1 cellular context compared by ENCODE assay signal in the genomic region with DNA sequence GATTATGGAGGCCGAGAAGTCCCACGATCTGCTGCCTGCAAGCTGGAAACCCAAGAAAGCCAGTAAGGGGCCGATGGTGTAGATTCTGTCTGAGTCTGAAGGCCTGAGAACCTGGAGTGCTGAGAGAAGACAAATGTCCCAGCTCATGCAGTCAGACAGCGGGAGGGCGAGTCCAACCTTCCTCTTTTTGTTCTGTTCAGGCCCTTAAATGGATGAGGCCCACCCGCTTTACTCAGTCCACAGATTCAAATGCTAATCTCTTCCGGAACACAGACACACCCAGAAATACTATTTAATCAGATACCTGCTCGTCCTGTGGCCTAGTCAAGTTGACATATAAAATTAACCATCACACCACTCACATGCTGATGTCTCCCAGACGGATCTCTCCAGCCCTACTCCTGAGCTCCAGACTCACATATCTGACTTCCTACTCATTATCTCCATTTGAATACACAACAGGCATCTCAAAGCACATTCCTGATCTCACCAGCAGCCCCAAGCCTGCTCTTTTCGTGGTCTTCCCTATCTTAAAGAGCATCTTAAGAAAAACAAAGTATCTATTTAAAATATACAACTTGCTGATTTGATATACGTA.
TF ChIP-seq lines count a peak whose summit lies in the region.

No MANE protein-coding gene starts in this region.

TF ChIP-seq in K562, 482 proteins besides CTCF, POLR2A, EP300 and RAD21:
- TF ChIP-seq ESRRA (IDR thresholded peaks at IDR 0.05; ENCODE audit: borderline replicate concordance, low read depth) = no peak
- peak; percentile 36; the same call in 1 of the 2 replicates for TF ChIP-seq CEBPB (tag; IDR thresholded peaks at IDR 0.05)
- TF ChIP-seq, protein P1, sequence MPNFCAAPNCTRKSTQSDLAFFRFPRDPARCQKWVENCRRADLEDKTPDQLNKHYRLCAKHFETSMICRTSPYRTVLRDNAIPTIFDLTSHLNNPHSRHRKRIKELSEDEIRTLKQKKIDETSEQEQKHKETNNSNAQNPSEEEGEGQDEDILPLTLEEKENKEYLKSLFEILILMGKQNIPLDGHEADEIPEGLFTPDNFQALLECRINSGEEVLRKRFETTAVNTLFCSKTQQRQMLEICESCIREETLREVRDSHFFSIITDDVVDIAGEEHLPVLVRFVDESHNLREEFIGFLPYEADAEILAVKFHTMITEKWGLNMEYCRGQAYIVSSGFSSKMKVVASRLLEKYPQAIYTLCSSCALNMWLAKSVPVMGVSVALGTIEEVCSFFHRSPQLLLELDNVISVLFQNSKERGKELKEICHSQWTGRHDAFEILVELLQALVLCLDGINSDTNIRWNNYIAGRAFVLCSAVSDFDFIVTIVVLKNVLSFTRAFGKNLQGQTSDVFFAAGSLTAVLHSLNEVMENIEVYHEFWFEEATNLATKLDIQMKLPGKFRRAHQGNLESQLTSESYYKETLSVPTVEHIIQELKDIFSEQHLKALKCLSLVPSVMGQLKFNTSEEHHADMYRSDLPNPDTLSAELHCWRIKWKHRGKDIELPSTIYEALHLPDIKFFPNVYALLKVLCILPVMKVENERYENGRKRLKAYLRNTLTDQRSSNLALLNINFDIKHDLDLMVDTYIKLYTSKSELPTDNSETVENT (CRISPR knock-in tag; IDR thresholded peaks at IDR 0.05) = no peak
- no peak for TF ChIP-seq BACH1 (tag; IDR thresholded peaks at IDR 0.05)
- TF ChIP-seq, protein P2, sequence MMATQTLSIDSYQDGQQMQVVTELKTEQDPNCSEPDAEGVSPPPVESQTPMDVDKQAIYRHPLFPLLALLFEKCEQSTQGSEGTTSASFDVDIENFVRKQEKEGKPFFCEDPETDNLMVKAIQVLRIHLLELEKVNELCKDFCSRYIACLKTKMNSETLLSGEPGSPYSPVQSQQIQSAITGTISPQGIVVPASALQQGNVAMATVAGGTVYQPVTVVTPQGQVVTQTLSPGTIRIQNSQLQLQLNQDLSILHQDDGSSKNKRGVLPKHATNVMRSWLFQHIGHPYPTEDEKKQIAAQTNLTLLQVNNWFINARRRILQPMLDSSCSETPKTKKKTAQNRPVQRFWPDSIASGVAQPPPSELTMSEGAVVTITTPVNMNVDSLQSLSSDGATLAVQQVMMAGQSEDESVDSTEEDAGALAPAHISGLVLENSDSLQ (IDR thresholded peaks at IDR 0.05) = no peak
- TF ChIP-seq, protein P3, sequence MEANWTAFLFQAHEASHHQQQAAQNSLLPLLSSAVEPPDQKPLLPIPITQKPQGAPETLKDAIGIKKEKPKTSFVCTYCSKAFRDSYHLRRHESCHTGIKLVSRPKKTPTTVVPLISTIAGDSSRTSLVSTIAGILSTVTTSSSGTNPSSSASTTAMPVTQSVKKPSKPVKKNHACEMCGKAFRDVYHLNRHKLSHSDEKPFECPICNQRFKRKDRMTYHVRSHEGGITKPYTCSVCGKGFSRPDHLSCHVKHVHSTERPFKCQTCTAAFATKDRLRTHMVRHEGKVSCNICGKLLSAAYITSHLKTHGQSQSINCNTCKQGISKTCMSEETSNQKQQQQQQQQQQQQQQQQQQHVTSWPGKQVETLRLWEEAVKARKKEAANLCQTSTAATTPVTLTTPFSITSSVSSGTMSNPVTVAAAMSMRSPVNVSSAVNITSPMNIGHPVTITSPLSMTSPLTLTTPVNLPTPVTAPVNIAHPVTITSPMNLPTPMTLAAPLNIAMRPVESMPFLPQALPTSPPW (CRISPR knock-in tag; IDR thresholded peaks at IDR 0.05) = no peak
- TF ChIP-seq ZNF23 (CRISPR knock-in tag; IDR thresholded peaks at IDR 0.05) = no peak
- peak; percentile 2; the same call in 1 of the 2 replicates for TF ChIP-seq SPI1 (IDR thresholded peaks at IDR 0.05; ENCODE audit: borderline replicate concordance, low read depth, low read length)
- TF ChIP-seq RAD51 (IDR thresholded peaks at IDR 0.05; ENCODE audit: borderline replicate concordance, low read depth) = no peak
- TF ChIP-seq, protein P4, sequence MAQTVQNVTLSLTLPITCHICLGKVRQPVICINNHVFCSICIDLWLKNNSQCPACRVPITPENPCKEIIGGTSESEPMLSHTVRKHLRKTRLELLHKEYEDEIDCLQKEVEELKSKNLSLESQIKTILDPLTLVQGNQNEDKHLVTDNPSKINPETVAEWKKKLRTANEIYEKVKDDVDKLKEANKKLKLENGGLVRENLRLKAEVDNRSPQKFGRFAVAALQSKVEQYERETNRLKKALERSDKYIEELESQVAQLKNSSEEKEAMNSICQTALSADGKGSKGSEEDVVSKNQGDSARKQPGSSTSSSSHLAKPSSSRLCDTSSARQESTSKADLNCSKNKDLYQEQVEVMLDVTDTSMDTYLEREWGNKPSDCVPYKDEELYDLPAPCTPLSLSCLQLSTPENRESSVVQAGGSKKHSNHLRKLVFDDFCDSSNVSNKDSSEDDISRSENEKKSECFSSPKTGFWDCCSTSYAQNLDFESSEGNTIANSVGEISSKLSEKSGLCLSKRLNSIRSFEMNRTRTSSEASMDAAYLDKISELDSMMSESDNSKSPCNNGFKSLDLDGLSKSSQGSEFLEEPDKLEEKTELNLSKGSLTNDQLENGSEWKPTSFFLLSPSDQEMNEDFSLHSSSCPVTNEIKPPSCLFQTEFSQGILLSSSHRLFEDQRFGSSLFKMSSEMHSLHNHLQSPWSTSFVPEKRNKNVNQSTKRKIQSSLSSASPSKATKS (CRISPR knock-in tag; IDR thresholded peaks at IDR 0.05) = no peak
- TF ChIP-seq DDX20 (tag; IDR thresholded peaks at IDR 0.05; ENCODE audit: low read depth) = no peak
- peak; percentile 7; the same call in 1 of the 2 replicates for TF ChIP-seq TEAD4 (IDR thresholded peaks at IDR 0.05; ENCODE audit: low read length)
- TF ChIP-seq TEAD4 (CRISPR knock-in tag; IDR thresholded peaks at IDR 0.05; ENCODE audit: borderline replicate concordance) = no peak
- no peak for TF ChIP-seq GABPB2 (CRISPR knock-in tag; conservative IDR thresholded peaks at IDR 0.05)
- TF ChIP-seq DACH1 (IDR thresholded peaks at IDR 0.05; ENCODE audit: partially characterized antibody) = no peak
- no peak for TF ChIP-seq NRF1 (conservative IDR thresholded peaks at IDR 0.05 in 1 of 2, IDR thresholded peaks at IDR 0.05 in 1 of 2)
- TF ChIP-seq ZNF766 (CRISPR knock-in tag; conservative IDR thresholded peaks at IDR 0.05) = no peak
